9 cellular contexts compared by ENCODE assay signal in the genomic region with DNA sequence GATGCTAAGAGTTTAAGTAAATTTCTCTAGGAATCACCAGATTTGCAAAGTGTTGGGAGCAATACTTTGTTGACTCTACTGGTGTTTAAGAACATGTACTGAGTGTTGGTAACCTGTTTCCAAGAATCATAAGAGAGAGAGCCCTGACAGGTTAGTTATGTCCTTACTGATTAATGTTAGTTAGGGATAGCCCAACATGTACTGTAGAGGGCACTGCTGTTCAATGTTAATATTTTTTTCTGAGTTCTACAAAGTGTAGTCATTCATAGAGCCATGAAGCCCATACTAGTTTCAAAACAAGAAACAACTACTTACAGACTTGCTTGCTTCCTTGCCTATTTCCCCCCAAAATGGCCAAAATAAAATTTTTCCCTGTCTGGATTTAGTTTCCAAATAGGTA. TPM values are rescaled to one million over a fixed set of nuclear protein-coding genes. Genes with fewer than 3 reads are reported as not detected.
A peak's percentile ranks its signal among the peaks of the same experiment; 100 is the strongest.
DNase-seq lines count a peak whose midpoint lies in the region; ATAC-seq and TF ChIP-seq lines count a peak whose summit lies in the region.
"Had no signal": no experiment of that assay in that cellular context is flagged by ENCODE, and none has a peak within 500 bp of the region (broad histone marks: within the 10 kb centered on the region; RNA-seq: fewer than 3 reads in every experiment).

No MANE protein-coding gene starts in this region.

- peak; percentile 81 for TF ChIP-seq CTCF in VCaP (conservative IDR thresholded peaks at IDR 0.05)

- DNase-seq in NCI-H510A treated with DMSO at 0.1 percent for 48 hours (lab: John Stamatoyannopoulos, UW) (peak; percentile 38), NCI-H510A (lab: John Stamatoyannopoulos, UW) (no peak), H4 (ENCODE audit: low spot score) (peak; percentile 50), Kasumi-1 (lab: John Stamatoyannopoulos, UW) (peak; percentile 72 to 81), left lobe of liver (ENCODE audit: low spot score) (no peak), DMS79 (lab: John Stamatoyannopoulos, UW) (no peak)
- DNase-seq in activated effector memory CD4-positive, alpha-beta T cell treated with anti-CD3 and anti-CD28 coated beads, Interleukin-2, amount 50 U/mL, for 16 hours: no peak

- H3K27ac ChIP-seq in VCaP: no peak overlapping the region

- peak; percentile 74 for ATAC-seq in left lobe of liver

RNA-seq across cellular contexts. Expression of a gene that starts 11.9 kb away (rescaled TPM):
- 0.04 TPM in 1 of 2 replicates, not detected in the other for total RNA-seq in H4 (2014; rRNA removed; shearing (Covaris generic))
- total RNA-seq in left lobe of liver: not detected
- total RNA-seq: activated naive CD4-positive, alpha-beta T cell treated with anti-CD3 and anti-CD28 coated beads, Interleukin-2, amount 50 U/mL, for 72 hours had no signal

Comparison
In these comparisons a context has a peak if more than half of its experiments do, and no peak if none do; other contexts are left out.
1. DNase-seq: peak in NCI-H510A treated with DMSO at 0.1 percent for 48 hours (single experiment), H4 (single experiment) and Kasumi-1 (2 of 2); none in NCI-H510A (single experiment), left lobe of liver (single experiment), activated effector memory CD4-positive, alpha-beta T cell treated with anti-CD3 and anti-CD28 coated beads, Interleukin-2, amount 50 U/mL, for 16 hours (single experiment) and DMS79 (single experiment).